18 cellular contexts compared by ENCODE assay signal in the genomic region with DNA sequence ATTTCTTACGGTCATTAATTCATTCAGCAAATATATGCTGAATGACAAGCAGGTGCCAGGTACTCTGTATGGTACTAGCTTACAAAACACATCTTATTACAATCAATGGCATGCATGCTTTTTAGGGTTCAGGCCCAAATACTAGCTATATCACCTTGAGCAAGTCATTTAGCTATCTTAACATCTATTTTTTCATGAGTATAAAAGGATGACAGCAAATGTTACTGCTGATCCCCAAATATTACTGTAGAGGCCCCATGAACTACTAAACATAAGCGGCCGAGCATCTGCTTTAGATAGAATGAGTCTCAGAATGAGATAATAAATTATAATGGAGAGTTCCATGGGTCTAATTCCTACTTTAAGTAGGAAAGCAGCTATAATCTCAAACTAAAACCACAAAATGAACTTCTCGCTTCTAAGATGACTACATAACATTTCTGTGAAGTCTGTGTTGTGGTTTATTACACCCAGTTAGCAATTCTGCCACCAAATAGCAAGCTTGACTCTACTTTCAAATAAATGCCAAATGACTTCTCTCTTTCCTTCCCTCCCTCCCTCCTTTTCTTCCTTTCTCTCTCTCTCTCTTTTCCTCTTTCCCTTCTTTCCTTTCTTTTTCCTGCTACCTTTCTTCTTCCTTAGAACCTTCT.
DNase-seq lines count a peak whose midpoint lies in the region; ATAC-seq and TF ChIP-seq lines count a peak whose summit lies in the region.
"Had no signal": no experiment of that assay in that cellular context is flagged by ENCODE, and none has a peak within 500 bp of the region (broad histone marks: within the 10 kb centered on the region; RNA-seq: fewer than 3 reads in every experiment).

No MANE protein-coding gene starts in this region.

- POLR2A ChIA-PET in naive thymus-derived CD8-positive, alpha-beta T cell (lab: Charles Lee): interaction anchor here (0.8 to 1.1 kb wide), 2 partner anchors 13 to 106 kb away, joined by 3 to 4 read pairs; no protein-coding TSS in a partner anchor

- peak overlapping the region; percentile 24 for H3K27ac Mint-ChIP-seq in activated T-helper 2 cell treated with anti-CD3 and anti-CD28 coated beads, Interferon-gamma antibody, Interleukin-2, Interleukin-4, amounts not matched to agents 10 μg/mL and 5 μg/mL and 100 μg/mL, durations not matched to agents 14 hours and 24 hours and 36 hours
- H3K27ac Mint-ChIP-seq in naive thymus-derived CD8-positive, alpha-beta T cell: peak overlapping the region; percentile 38 to 96 (median 80)
- H3K27ac Mint-ChIP-seq: B cell had no signal

- DNase-seq in activated CD4-positive, CD25-positive, alpha-beta regulatory T cell (lab: John Stamatoyannopoulos, UW): no peak
- DNase-seq in activated T-helper 2 cell treated with anti-CD3 and anti-CD28 coated beads, Interferon-gamma antibody, Interleukin-2, Interleukin-4, amounts not matched to agents 10 μg/mL and 5 μg/mL and 100 μg/mL, durations not matched to agents 14 hours and 24 hours and 36 hours (ENCODE audit: low spot score): no peak
- peak in 3 of 10 donors; percentile 17 to 51 (median 48) for DNase-seq in naive thymus-derived CD8-positive, alpha-beta T cell
- DNase-seq in posterior vena cava (ENCODE audit: low spot score) (no peak), gastrocnemius medialis (no peak)
- DNase-seq: activated effector memory CD4-positive, alpha-beta T cell treated with anti-CD3 and anti-CD28 coated beads, Interleukin-2, amount 50 U/mL, for 16 hours; hippocampal formation; Karpas-422; NCI-H1105 treated with DMSO at 0.1 percent for 48 hours; posterior cingulate gyrus; stimulated activated CD4-positive, alpha-beta T cell treated with anti-CD3 and anti-CD28 coated beads, Interleukin-2, amount 100 ng/mL, for 48 hours had no signal

- H3K27me3 Mint-ChIP-seq in activated T-helper 2 cell treated with anti-CD3 and anti-CD28 coated beads, Interferon-gamma antibody, Interleukin-2, Interleukin-4, amounts not matched to agents 10 μg/mL and 5 μg/mL and 100 μg/mL, durations not matched to agents 14 hours and 24 hours and 36 hours (ENCODE audit: low read depth): no peaks in the 10 kb centered on the region
- H3K27me3 Mint-ChIP-seq in naive thymus-derived CD8-positive, alpha-beta T cell: no peaks in the 10 kb centered on the region
- H3K27me3 Mint-ChIP-seq: B cell had no signal

- intact Hi-C loops in activated T-helper 2 cell treated with anti-CD3 and anti-CD28 coated beads, Interferon-gamma antibody, Interleukin-2, Interleukin-4, amounts not matched to agents 10 μg/mL and 5 μg/mL and 100 μg/mL, durations not matched to agents 14 hours and 24 hours and 36 hours (cut with micrococcal nuclease): loop anchor here (1.0 to 5.0 kb wide), 3 partner anchors 28 to 52 kb away; no protein-coding TSS in a partner anchor
- intact Hi-C loops in posterior vena cava (cut with DNase I): no loop called here
- intact Hi-C loops in gastrocnemius medialis (cut with DNase I; ENCODE audit: low total_unique reads): no loop called here

- no peak for TF ChIP-seq CTCF in gastrocnemius medialis (IDR thresholded peaks at IDR 0.05 in 4 of 5, conservative IDR thresholded peaks at IDR 0.05 in 1 of 5)

- peak; percentile 88 to 90 for ATAC-seq in activated CD4-positive, CD25-positive, alpha-beta regulatory T cell treated with anti-CD3 and anti-CD28 coated beads, Interleukin-2, amount 50 U/mL, for 24 hours
- ATAC-seq in HG03432 (IDR thresholded peaks at IDR 0.05; ENCODE audit: unreplicated experiment) (peak; percentile 49), GM21576 (IDR thresholded peaks at IDR 0.05; ENCODE audit: unreplicated experiment) (no peak), gastrocnemius medialis (no peak)
- peak; percentile 78 to 91 for ATAC-seq in naive thymus-derived CD8-positive, alpha-beta T cell
- ATAC-seq: Panc1 had no signal

- H3K27me3 ChIP-seq in gastrocnemius medialis: no peaks in the 10 kb centered on the region
- H3K27me3 ChIP-seq: suprapubic skin had no signal

- H3K27ac ChIP-seq in gastrocnemius medialis: no peak overlapping the region
- H3K27ac ChIP-seq: 22Rv1, suprapubic skin had no signal

- no peak overlapping the region for H3K4me3 ChIP-seq in gastrocnemius medialis
- H3K4me3 ChIP-seq: suprapubic skin had no signal

- no peaks in the 10 kb centered on the region for H3K9me3 ChIP-seq in gastrocnemius medialis
- H3K9me3 ChIP-seq: suprapubic skin had no signal

- TF ChIP-seq POLR2A in gastrocnemius medialis (IDR thresholded peaks at IDR 0.05): no peak

- H3K4me3 Mint-ChIP-seq in activated T-helper 2 cell treated with anti-CD3 and anti-CD28 coated beads, Interferon-gamma antibody, Interleukin-2, Interleukin-4, amounts not matched to agents 10 μg/mL and 5 μg/mL and 100 μg/mL, durations not matched to agents 14 hours and 24 hours and 36 hours (ENCODE audit: low read depth): no peak overlapping the region
- H3K4me3 Mint-ChIP-seq in naive thymus-derived CD8-positive, alpha-beta T cell: peak overlapping the region; percentile 33 to 89 (median 54)
- H3K4me3 Mint-ChIP-seq: B cell had no signal

- H3K36me3 ChIP-seq in gastrocnemius medialis: no peaks in the 10 kb centered on the region
- H3K36me3 ChIP-seq: suprapubic skin had no signal

- in situ Hi-C loops in gastrocnemius medialis (cut with MboI; ENCODE audit: low sequenced_read_pairs in 4 of 4): no loop called here

- no peaks in the 10 kb centered on the region for H3K4me1 ChIP-seq in gastrocnemius medialis
- H3K4me1 ChIP-seq: suprapubic skin had no signal

- peaks cover 37% of the 10 kb centered on the region for H3K4me1 Mint-ChIP-seq in activated T-helper 2 cell treated with anti-CD3 and anti-CD28 coated beads, Interferon-gamma antibody, Interleukin-2, Interleukin-4, amounts not matched to agents 10 μg/mL and 5 μg/mL and 100 μg/mL, durations not matched to agents 14 hours and 24 hours and 36 hours (ENCODE audit: low read depth)
- H3K4me1 Mint-ChIP-seq in naive thymus-derived CD8-positive, alpha-beta T cell: peaks cover 18 to 45% (median 38%) of the 10 kb centered on the region in 4 donors
- H3K4me1 Mint-ChIP-seq: B cell had no signal

- peaks cover 4% of the 10 kb centered on the region for H3K9me3 Mint-ChIP-seq in activated T-helper 2 cell treated with anti-CD3 and anti-CD28 coated beads, Interferon-gamma antibody, Interleukin-2, Interleukin-4, amounts not matched to agents 10 μg/mL and 5 μg/mL and 100 μg/mL, durations not matched to agents 14 hours and 24 hours and 36 hours
- peaks cover 0 to 2% (median 0%) of the 10 kb centered on the region in 9 donors for H3K9me3 Mint-ChIP-seq in naive thymus-derived CD8-positive, alpha-beta T cell

- H3K36me3 Mint-ChIP-seq in activated T-helper 2 cell treated with anti-CD3 and anti-CD28 coated beads, Interferon-gamma antibody, Interleukin-2, Interleukin-4, amounts not matched to agents 10 μg/mL and 5 μg/mL and 100 μg/mL, durations not matched to agents 14 hours and 24 hours and 36 hours (ENCODE audit: low read depth): peaks cover 12% of the 10 kb centered on the region
- no peaks in the 10 kb centered on the region for H3K36me3 Mint-ChIP-seq in naive thymus-derived CD8-positive, alpha-beta T cell

Comparison
In these comparisons a context has a peak if more than half of its experiments do, and no peak if none do; other contexts are left out.
1. ATAC-seq: peak in activated CD4-positive, CD25-positive, alpha-beta regulatory T cell treated with anti-CD3 and anti-CD28 coated beads, Interleukin-2, amount 50 U/mL, for 24 hours (2 of 2), HG03432 (single experiment) and naive thymus-derived CD8-positive, alpha-beta T cell (2 of 2); none in GM21576 (single experiment) and gastrocnemius medialis (0 of 2).